ENCODE assay signal across 9 cellular contexts in the genomic region with DNA sequence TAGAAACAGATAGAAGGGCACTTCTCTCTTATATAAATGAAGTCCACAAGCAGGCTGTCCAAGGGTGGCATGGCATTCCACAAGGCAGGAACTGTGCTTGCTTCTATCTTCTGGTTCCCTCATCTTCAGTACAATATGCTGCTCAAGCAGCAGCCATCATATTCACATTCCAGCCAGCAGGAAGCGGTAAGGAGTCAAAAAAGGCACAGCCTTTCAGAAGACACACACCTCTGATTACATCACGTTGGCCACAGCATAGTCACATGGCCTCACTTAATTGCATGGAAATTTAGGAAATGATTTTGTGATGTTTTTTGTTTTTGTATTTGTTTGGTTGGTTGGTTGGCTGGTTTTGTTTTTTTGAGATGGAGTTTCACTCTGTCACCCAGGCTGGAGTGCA. TPM values are rescaled to one million over a fixed set of nuclear protein-coding genes. Genes with fewer than 3 reads are reported as not detected.
DNase-seq lines count a peak whose midpoint lies in the region; ATAC-seq and TF ChIP-seq lines count a peak whose summit lies in the region.
"Had no signal": no experiment of that assay in that cellular context is flagged by ENCODE, and none has a peak within 500 bp of the region (broad histone marks: within the 10 kb centered on the region; RNA-seq: fewer than 3 reads in every experiment).

No MANE protein-coding gene starts in this region.

- H3K27me3 Mint-ChIP-seq in Calu3 (ENCODE audit: unreplicated experiment), result peaks cover 56% of the 10 kb centered on the region

- no peak overlapping the region for H3K4me3 ChIP-seq in NB4 (ENCODE audit: low read depth, low read length)
- H3K4me3 ChIP-seq: lung had no signal

- TF ChIP-seq CTCF in Calu3 (IDR thresholded peaks at IDR 0.05; ENCODE audit: unreplicated experiment) (peak; percentile 52), NB4 (IDR thresholded peaks at IDR 0.05; ENCODE audit: low read depth, low read length) (peak; percentile 40)

- BruUV-seq in Calu3 (replicated peaks; lab: Mats Ljungman, UMichigan), result no TSS peak

- CTCF ChIA-PET in Calu3 (lab: Charles Lee), result interaction anchor here (1.2 kb wide), 1 partner anchor 9 kb away, joined by 3 read pairs; no protein-coding TSS in a partner anchor

- intact Hi-C loops in Calu3 (cut with micrococcal nuclease; ENCODE audit: unreplicated experiment), result no loop called here

- ATAC-seq in HG02642 (IDR thresholded peaks at IDR 0.05; ENCODE audit: poor library complexity, unreplicated experiment), result no peak

- H3K4me3 Mint-ChIP-seq in Calu3 (ENCODE audit: low read depth, unreplicated experiment), result no peak overlapping the region
- H3K4me3 Mint-ChIP-seq: stimulated activated naive CD8-positive, alpha-beta T cell treated with anti-CD3 and anti-CD28 coated beads, Interleukin-15, Interleukin-2, amounts not matched to agents 100 ng/mL and 50 ng/mL, for 24 hours had no signal

- no peaks in the 10 kb centered on the region for H3K9me3 Mint-ChIP-seq in Calu3 (ENCODE audit: low read depth, unreplicated experiment)
- H3K9me3 Mint-ChIP-seq: stimulated activated naive CD8-positive, alpha-beta T cell treated with anti-CD3 and anti-CD28 coated beads, Interleukin-15, Interleukin-2, amounts not matched to agents 100 ng/mL and 50 ng/mL, for 24 hours had no signal

- H3K27ac Mint-ChIP-seq in Calu3 (ENCODE audit: unreplicated experiment), result no peak overlapping the region
- H3K27ac Mint-ChIP-seq: stimulated activated naive CD8-positive, alpha-beta T cell treated with anti-CD3 and anti-CD28 coated beads, Interleukin-15, Interleukin-2, amounts not matched to agents 100 ng/mL and 50 ng/mL, for 24 hours had no signal

- DNase-seq in Calu3, result peak; percentile 60
- DNase-seq in NB4 (ENCODE audit: low read depth), result peak; percentile 44
- DNase-seq in foreskin melanocyte, result peak; percentile 40
- DNase-seq in activated T-cell treated with anti-CD3 and anti-CD28 coated beads, Interleukin-2, amount 50 U/mL, for 48 hours, result no peak
- DNase-seq in epidermal melanocyte (ENCODE audit: insufficient read length, low spot score), result no peak
- DNase-seq: NCI-H1105 treated with DMSO at 0.1 percent for 48 hours had no signal

- H3K4me1 Mint-ChIP-seq in Calu3 (ENCODE audit: low read depth, unreplicated experiment), result peaks cover 8% of the 10 kb centered on the region

- no peaks in the 10 kb centered on the region for H3K36me3 Mint-ChIP-seq in Calu3 (ENCODE audit: insufficient read depth, unreplicated experiment)

- no peak for TF ChIP-seq POLR2A in NB4 (IDR thresholded peaks at IDR 0.05; ENCODE audit: extremely low read depth, insufficient read length)

RNA-seq across cellular contexts. Expression of a gene that starts 19.0 kb away (rescaled TPM):
- not detected in 2 replicates for total RNA-seq in Calu3 (2022)

RNA-seq across cellular contexts. Expression of a gene that starts 19.2 kb away (rescaled TPM):
- total RNA-seq in Calu3 (2022), result not detected in 2 replicates
- total RNA-seq: lung had no signal

RNA-seq across cellular contexts. Expression of a gene that starts 20.1 kb away (rescaled TPM):
- 342 and 378 TPM in 2 replicates for total RNA-seq in Calu3 (2022)

RNA-seq across cellular contexts. Expression of a gene that starts 53.7 kb away (rescaled TPM):
- total RNA-seq in Calu3 (2022), result not detected in 2 replicates
- total RNA-seq: lung had no signal

Comparison
In these comparisons a context has a peak if more than half of its experiments do, and no peak if none do; other contexts are left out.
1. DNase-seq: peak in Calu3 (single experiment), NB4 (single experiment) and foreskin melanocyte (single experiment); none in activated T-cell treated with anti-CD3 and anti-CD28 coated beads, Interleukin-2, amount 50 U/mL, for 48 hours (0 of 2) and epidermal melanocyte (single experiment).